ENCODE assay signal across 21 cellular contexts in the genomic region with DNA sequence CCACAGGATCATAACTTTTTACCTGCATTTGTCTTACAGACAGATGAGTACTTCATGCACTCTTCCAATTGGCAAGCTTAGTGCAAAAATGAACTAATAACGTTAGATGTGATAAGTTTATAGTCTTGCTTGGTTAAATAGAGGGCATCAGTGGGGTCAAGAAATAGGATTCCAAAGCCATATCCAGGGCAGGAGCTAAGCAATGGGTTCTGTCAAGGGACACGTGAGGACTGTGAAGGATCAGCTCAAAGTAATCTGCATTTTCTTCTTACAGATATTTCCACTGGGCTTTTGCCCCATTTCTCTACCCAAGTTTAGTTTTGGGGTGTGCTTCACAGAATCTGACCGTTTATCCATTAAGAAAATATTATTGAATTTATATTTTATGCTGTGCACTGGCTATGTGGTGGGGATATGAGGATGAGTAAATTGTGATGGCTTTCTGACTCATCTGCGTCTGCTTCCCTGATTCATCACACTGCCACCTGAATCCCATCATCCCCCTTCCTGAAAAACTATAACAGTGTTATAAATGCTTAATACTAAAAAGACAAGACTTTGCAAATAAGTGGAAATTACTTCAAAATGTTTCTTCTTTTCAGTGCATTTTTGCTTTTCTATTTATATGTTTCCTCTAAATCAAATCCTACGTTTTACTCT. TPM values are rescaled to one million over a fixed set of nuclear protein-coding genes. Genes with fewer than 3 reads are reported as not detected.
A peak's percentile ranks its signal among the peaks of the same experiment; 100 is the strongest.
DNase-seq lines count a peak whose midpoint lies in the region; ATAC-seq and TF ChIP-seq lines count a peak whose summit lies in the region.
"Had no signal": no experiment of that assay in that cellular context is flagged by ENCODE, and none has a peak within 500 bp of the region (broad histone marks: within the 10 kb centered on the region; RNA-seq: fewer than 3 reads in every experiment).

No MANE protein-coding gene starts in this region.

- 6 to 11% methylated on average over 5 of the region's 5 CpGs for WGBS in GM23248 (ENCODE audit: low coverage in 1 of 2, low lambda C conversion rate in 2 of 2, missing lambda C conversion rate in 2 of 2), 2 experiments

- in situ Hi-C loops in GM23248 (cut with MboI): no loop called here

- peak overlapping the region; percentile 38 for H3K4me3 ChIP-seq in GM23248
- no peak overlapping the region for H3K4me3 ChIP-seq in fibroblast of lung (replicated peaks in 1 of 4; ENCODE audit: control extremely low read depth in 1 of 4, insufficient read depth in 1 of 4, low read depth in 3 of 4, low read length in 4 of 4)
- peak overlapping the region; percentile 48 for H3K4me3 ChIP-seq in skeletal muscle satellite cell (ENCODE audit: low read length)
- H3K4me3 ChIP-seq: lung, SJCRH30 had no signal

- DNase-seq in GM23248 (peak; percentile 87), RPMI7951 (ENCODE audit: low read depth) (peak; percentile 63), fibroblast of lung (ENCODE audit: low read depth in 2 of 2) (peak in 1 of 2 donors; percentile 64), NCI-H2196 (lab: John Stamatoyannopoulos, UW; ENCODE audit: unreplicated experiment) (no peak), progenitor cell of endocrine pancreas (ENCODE audit: low spot score, unreplicated experiment) (no peak)
- DNase-seq in stimulated activated CD4-positive, alpha-beta T cell treated with anti-CD3 and anti-CD28 coated beads, Interleukin-4, amount 100 ng/mL, for 1 hour: no peak
- DNase-seq: activated CD4-positive, alpha-beta T cell treated with anti-CD3 and anti-CD28 coated beads for 1 hour; activated CD8-positive, alpha-beta memory T cell treated with anti-CD3 and anti-CD28 coated beads, Interleukin-2, amount 50 U/mL, for 48 hours; activated naive CD4-positive, alpha-beta T cell treated with anti-CD3 and anti-CD28 coated beads for 36 hours; CD4-positive, CD25-positive, alpha-beta regulatory T cell; DND-41; effector memory CD8-positive, alpha-beta T cell; H7; KBM-7; natural killer cell; NCI-H1105 treated with DMSO at 0.1 percent for 48 hours; SJCRH30 had no signal

- H2AFZ ChIP-seq in GM23248 (no peak overlapping the region), fibroblast of lung (ENCODE audit: low read length) (no peak overlapping the region)

- peak overlapping the region; percentile 69 for H3K4me2 ChIP-seq in GM23248 (ENCODE audit: unreplicated experiment)
- peak overlapping the region; percentile 57 for H3K4me2 ChIP-seq in fibroblast of lung (ENCODE audit: extremely low read depth, insufficient read depth, low read length)
- peak overlapping the region; percentile 77 for H3K4me2 ChIP-seq in skeletal muscle satellite cell (ENCODE audit: low read length)

- H3K27me3 ChIP-seq in GM23248 (replicated peaks; ENCODE audit: insufficient read depth): no peaks in the 10 kb centered on the region
- no peaks in the 10 kb centered on the region for H3K27me3 ChIP-seq in fibroblast of lung (ENCODE audit: control insufficient read depth, insufficient read depth, low read length)
- no peaks in the 10 kb centered on the region for H3K27me3 ChIP-seq in skeletal muscle satellite cell (ENCODE audit: control insufficient read depth, insufficient read depth, low read length)
- H3K27me3 ChIP-seq: SJCRH30 had no signal

- TF ChIP-seq CTCF in fibroblast of lung (conservative IDR thresholded peaks at IDR 0.05 in 1 of 2, IDR thresholded peaks at IDR 0.05 in 1 of 2; ENCODE audit: low read depth in 1 of 2, low read length in 2 of 2) (no peak), progenitor cell of endocrine pancreas (IDR thresholded peaks at IDR 0.05; ENCODE audit: unreplicated experiment) (no peak)

- no peaks in the 10 kb centered on the region for H3K9me3 Mint-ChIP-seq in progenitor cell of endocrine pancreas (ENCODE audit: low read depth)
- H3K9me3 Mint-ChIP-seq: activated naive CD4-positive, alpha-beta T cell treated with anti-CD3 and anti-CD28 coated beads for 36 hours; effector memory CD8-positive, alpha-beta T cell; natural killer cell had no signal

- no peak overlapping the region for H3K4me3 Mint-ChIP-seq in progenitor cell of endocrine pancreas (ENCODE audit: low read depth)
- H3K4me3 Mint-ChIP-seq: activated naive CD4-positive, alpha-beta T cell treated with anti-CD3 and anti-CD28 coated beads for 36 hours; brain; effector memory CD8-positive, alpha-beta T cell; natural killer cell had no signal

- H3K4me1 ChIP-seq in GM23248 (ENCODE audit: insufficient read depth): peaks cover 35% of the 10 kb centered on the region
- H3K4me1 ChIP-seq in fibroblast of lung (ENCODE audit: control insufficient read depth, extremely low read depth, insufficient read depth, low read length): peaks cover 6% of the 10 kb centered on the region
- peaks cover 35% of the 10 kb centered on the region for H3K4me1 ChIP-seq in skeletal muscle satellite cell (ENCODE audit: control insufficient read depth, insufficient read depth, low read length)
- H3K4me1 ChIP-seq: SJCRH30 had no signal

- peaks cover 43% of the 10 kb centered on the region for H3F3A ChIP-seq in GM23248 (ENCODE audit: insufficient read depth)

- H3K27me3 Mint-ChIP-seq in progenitor cell of endocrine pancreas: no peaks in the 10 kb centered on the region
- H3K27me3 Mint-ChIP-seq: brain had no signal

- H3K79me2 ChIP-seq in GM23248 (ENCODE audit: insufficient read depth): peaks cover 97% of the 10 kb centered on the region
- H3K79me2 ChIP-seq in fibroblast of lung (ENCODE audit: control insufficient read depth, insufficient read depth, low read length): peaks cover 68% of the 10 kb centered on the region

- H3K27ac ChIP-seq in GM23248 (peak overlapping the region; percentile 63), fibroblast of lung (ENCODE audit: insufficient read depth, low read length) (peak overlapping the region; percentile 4)
- H3K27ac ChIP-seq: SJCRH30 had no signal

- no peak overlapping the region for H3K27ac Mint-ChIP-seq in progenitor cell of endocrine pancreas
- H3K27ac Mint-ChIP-seq: activated naive CD4-positive, alpha-beta T cell treated with anti-CD3 and anti-CD28 coated beads for 36 hours; brain; CD4-positive, CD25-positive, alpha-beta regulatory T cell; effector memory CD8-positive, alpha-beta T cell; natural killer cell had no signal

- H3K36me3 Mint-ChIP-seq in progenitor cell of endocrine pancreas (ENCODE audit: insufficient read depth): peaks cover 2% of the 10 kb centered on the region
- H3K36me3 Mint-ChIP-seq: CD4-positive, CD25-positive, alpha-beta regulatory T cell; natural killer cell had no signal

- H3K4me1 Mint-ChIP-seq in progenitor cell of endocrine pancreas (ENCODE audit: low read depth): no peaks in the 10 kb centered on the region
- H3K4me1 Mint-ChIP-seq: brain; CD4-positive, CD25-positive, alpha-beta regulatory T cell; natural killer cell had no signal

- H3K9me3 ChIP-seq in GM23248 (ENCODE audit: low read depth) (no peaks in the 10 kb centered on the region), fibroblast of lung (ENCODE audit: control insufficient read depth, insufficient read depth, low read depth, low read length) (no peaks in the 10 kb centered on the region), skeletal muscle satellite cell (replicated peaks; ENCODE audit: low read length) (no peaks in the 10 kb centered on the region)
- H3K9me3 ChIP-seq: SJCRH30 had no signal

- H3K36me3 ChIP-seq in GM23248 (ENCODE audit: low read depth) (no peaks in the 10 kb centered on the region), fibroblast of lung (ENCODE audit: control insufficient read depth, insufficient read depth, low read length) (no peaks in the 10 kb centered on the region), skeletal muscle satellite cell (ENCODE audit: insufficient read depth, low read length) (no peaks in the 10 kb centered on the region)
- H3K36me3 ChIP-seq: SJCRH30 had no signal

- H3K9me2 ChIP-seq in GM23248 (ENCODE audit: insufficient read depth): no peaks in the 10 kb centered on the region

- H4K20me1 ChIP-seq in GM23248 (ENCODE audit: insufficient read depth): no peaks in the 10 kb centered on the region
- H4K20me1 ChIP-seq in fibroblast of lung (ENCODE audit: control insufficient read depth, extremely low read depth, insufficient read depth, low read length): no peaks in the 10 kb centered on the region

- H3K9ac ChIP-seq in GM23248 (no peak overlapping the region), fibroblast of lung (ENCODE audit: insufficient read depth, low read length) (no peak overlapping the region), skeletal muscle satellite cell (ENCODE audit: low read depth, low read length) (no peak overlapping the region)

- no peak for ATAC-seq in GM18870 (IDR thresholded peaks at IDR 0.05; ENCODE audit: unreplicated experiment)
- ATAC-seq: effector memory CD8-positive, alpha-beta T cell; natural killer cell had no signal

RNA-seq across cellular contexts. Expression of a gene that starts 17.5 kb away (rescaled TPM):
- total RNA-seq in GM23248 (2014; rRNA removed; shearing (Covaris generic)): 21.0 and 22.6 TPM in 2 replicates
- polyA plus RNA-seq in GM23248 (2016; fragmentation: Nextera tagmentation; extraction: Ambion mirVana) (13.1 and 14.2 TPM in 2 replicates), fibroblast of lung (18.3 and 20.9 TPM in 2 replicates)
- 14.7 and 15.1 TPM in 2 replicates for total RNA-seq in RPMI7951 (2014; rRNA removed; shearing (Covaris generic))
- total RNA-seq in fibroblast of lung (10.5 and 17.5 TPM in 2 replicates), progenitor cell of endocrine pancreas (32.3 and 35.0 TPM in 2 replicates)
- polyA plus RNA-seq in fibroblast of lung (2012): 12.2 and 14.5 TPM in 2 replicates
- 10.3 and 15.6 TPM in 2 replicates for polyA minus RNA-seq in fibroblast of lung (ENCODE audit: low replicate concordance)
- total RNA-seq in skeletal muscle satellite cell (2012; rRNA removed): 13.5 and 14.7 TPM in 2 replicates

Comparison
In these comparisons a context has a peak if more than half of its experiments do, and no peak if none do; other contexts are left out.
1. DNase-seq: peak in GM23248 (single experiment) and RPMI7951 (single experiment); none in stimulated activated CD4-positive, alpha-beta T cell treated with anti-CD3 and anti-CD28 coated beads, Interleukin-4, amount 100 ng/mL, for 1 hour (single experiment), NCI-H2196 (single experiment) and progenitor cell of endocrine pancreas (single experiment).
2. H3K4me3 ChIP-seq: peak in GM23248 (single experiment) and skeletal muscle satellite cell (single experiment); none in fibroblast of lung (0 of 4).
3. Peak in every context shown above with its lines, with median percentiles within 50 percentile points of each other: H3K4me2 ChIP-seq.